9 cellular contexts compared by ENCODE assay signal in genomic region chr12:120367924-120368788, GRCh38. TPM values are rescaled to one million over a fixed set of nuclear protein-coding genes. Genes with fewer than 3 reads are reported as not detected.
DNase-seq lines count a peak whose midpoint lies in the region; ATAC-seq, FAIRE-seq and TF ChIP-seq lines count a peak whose summit lies in the region.
"Had no signal": no experiment of that assay in that cellular context is flagged by ENCODE, and none has a peak within 500 bp of the region (broad histone marks: within the 10 kb centered on the region; RNA-seq: fewer than 3 reads in every experiment).

No MANE protein-coding gene starts in this region.

- H3K4me1 ChIP-seq in astrocyte (ENCODE audit: insufficient read depth, low read length), result peaks cover 13% of the 10 kb centered on the region

- H3K27me3 Mint-ChIP-seq in astrocyte (ENCODE audit: low read depth, unreplicated experiment), result peaks cover 36% of the 10 kb centered on the region
- peaks cover 44% of the 10 kb centered on the region for H3K27me3 Mint-ChIP-seq in memory B cell
- H3K27me3 Mint-ChIP-seq in stimulated activated naive CD8-positive, alpha-beta T cell treated with anti-CD3 and anti-CD28 coated beads, Interleukin-15, Interleukin-2, amounts not matched to agents 100 ng/mL and 50 ng/mL, for 24 hours, result peaks cover 78% of the 10 kb centered on the region

- H3K4me1 Mint-ChIP-seq in astrocyte (ENCODE audit: low read depth, unreplicated experiment) (peaks cover 13% of the 10 kb centered on the region), memory B cell (peaks cover 11% of the 10 kb centered on the region)
- H3K4me1 Mint-ChIP-seq in stimulated activated naive CD8-positive, alpha-beta T cell treated with anti-CD3 and anti-CD28 coated beads, Interleukin-15, Interleukin-2, amounts not matched to agents 100 ng/mL and 50 ng/mL, for 24 hours (ENCODE audit: low read depth), result peaks cover 18% of the 10 kb centered on the region

- peak overlapping the region; percentile 82 for H3K4me2 ChIP-seq in astrocyte (ENCODE audit: low read length)

- H3K27ac ChIP-seq in astrocyte (ENCODE audit: low read depth, low read length), result no peak overlapping the region

- FAIRE-seq in astrocyte (lab: Jason Lieb, UNC), result no peak

- H3K4me3 ChIP-seq in astrocyte (ENCODE audit: insufficient read depth, low read depth, low read length), result peak overlapping the region; percentile 46

- H3K36me3 ChIP-seq in astrocyte (ENCODE audit: insufficient read depth, low read length), result no peaks in the 10 kb centered on the region

- peak; percentile 10 for DNase-seq in DMS153 treated with DMSO at 0.1 percent for 48 hours (lab: John Stamatoyannopoulos, UW; ENCODE audit: unreplicated experiment)
- DNase-seq in DMS153 (lab: John Stamatoyannopoulos, UW), result no peak
- DNase-seq in astrocyte (ENCODE audit: low read depth), result no peak
- DNase-seq in memory B cell (ENCODE audit: low spot score in 2 of 2), result no peak
- DNase-seq in RPMI8226, result no peak
- no peak for DNase-seq in KG1 (lab: John Stamatoyannopoulos, UW)

- H3K9me3 Mint-ChIP-seq in astrocyte (ENCODE audit: unreplicated experiment) (no peaks in the 10 kb centered on the region), memory B cell (no peaks in the 10 kb centered on the region)
- no peaks in the 10 kb centered on the region for H3K9me3 Mint-ChIP-seq in stimulated activated naive CD8-positive, alpha-beta T cell treated with anti-CD3 and anti-CD28 coated beads, Interleukin-15, Interleukin-2, amounts not matched to agents 100 ng/mL and 50 ng/mL, for 24 hours

- peaks cover 16% of the 10 kb centered on the region for H4K20me1 ChIP-seq in astrocyte (ENCODE audit: insufficient read depth, low read length)

- H3K4me3 Mint-ChIP-seq in astrocyte (ENCODE audit: unreplicated experiment) (peak overlapping the region; percentile 86), memory B cell (peak overlapping the region; percentile 24)
- H3K4me3 Mint-ChIP-seq in stimulated activated naive CD8-positive, alpha-beta T cell treated with anti-CD3 and anti-CD28 coated beads, Interleukin-15, Interleukin-2, amounts not matched to agents 100 ng/mL and 50 ng/mL, for 24 hours, result peak overlapping the region; percentile 55

- TF ChIP-seq CTCF in astrocyte (IDR thresholded peaks at IDR 0.05; ENCODE audit: insufficient read depth, low read depth, low read length), result no peak

- H3K9ac ChIP-seq in astrocyte (ENCODE audit: low read length), result peak overlapping the region; percentile 52

- peaks cover 6% of the 10 kb centered on the region for H3K79me2 ChIP-seq in astrocyte (ENCODE audit: insufficient read depth, low read length)

- H3K9me3 ChIP-seq in astrocyte (ENCODE audit: insufficient read depth, low read depth, low read length), result no peaks in the 10 kb centered on the region

- H2AFZ ChIP-seq in astrocyte (ENCODE audit: low read depth, low read length), result peak overlapping the region; percentile 60

- peaks cover 16% of the 10 kb centered on the region for H3K36me3 Mint-ChIP-seq in astrocyte (ENCODE audit: low read depth, unreplicated experiment)
- H3K36me3 Mint-ChIP-seq in memory B cell, result no peaks in the 10 kb centered on the region
- no peaks in the 10 kb centered on the region for H3K36me3 Mint-ChIP-seq in stimulated activated naive CD8-positive, alpha-beta T cell treated with anti-CD3 and anti-CD28 coated beads, Interleukin-15, Interleukin-2, amounts not matched to agents 100 ng/mL and 50 ng/mL, for 24 hours (ENCODE audit: low read depth)

- ATAC-seq in memory B cell (ENCODE audit: low read depth) (no peak), HG03175 (IDR thresholded peaks at IDR 0.05; ENCODE audit: unreplicated experiment) (no peak)

- H3K27ac Mint-ChIP-seq in astrocyte (ENCODE audit: unreplicated experiment) (peak overlapping the region; percentile 18), memory B cell (no peak overlapping the region)
- H3K27ac Mint-ChIP-seq in stimulated activated naive CD8-positive, alpha-beta T cell treated with anti-CD3 and anti-CD28 coated beads, Interleukin-15, Interleukin-2, amounts not matched to agents 100 ng/mL and 50 ng/mL, for 24 hours, result no peak overlapping the region

- peaks cover 40% of the 10 kb centered on the region for H3K27me3 ChIP-seq in astrocyte (ENCODE audit: insufficient read depth, low read length)

RNA-seq across cellular contexts. Expression of gene MSI1, which starts 0.8 kb away (rescaled TPM):
- 16.0 and 16.4 TPM in 2 replicates for total RNA-seq in astrocyte
- total RNA-seq: fibroblast of lung had no signal

RNA-seq across cellular contexts. Expression of gene PLA2G1B, which starts 40.6 kb away (rescaled TPM):
- not detected in 2 replicates for total RNA-seq in astrocyte
- total RNA-seq: fibroblast of lung had no signal

Comparison
In these comparisons a context has a peak if more than half of its experiments do, and no peak if none do; other contexts are left out.
1. H3K4me3 Mint-ChIP-seq: peak in every context shown above with its lines; median percentile 86 in astrocyte; 55 in stimulated activated naive CD8-positive, alpha-beta T cell treated with anti-CD3 and anti-CD28 coated beads, Interleukin-15, Interleukin-2, amounts not matched to agents 100 ng/mL and 50 ng/mL, for 24 hours; 24 in memory B cell.